19 cellular contexts compared by ENCODE assay signal in genomic region chr2:185385157-185385556, GRCh38.
"Had no signal": no experiment of that assay in that cellular context is flagged by ENCODE, and none has a peak within 500 bp of the region (broad histone marks: within the 10 kb centered on the region; RNA-seq: fewer than 3 reads in every experiment).

No MANE protein-coding gene starts in this region.

- DNase-seq: activated CD4-positive, CD25-positive, alpha-beta regulatory T cell treated with anti-CD3 and anti-CD28 coated beads, Interleukin-2, amount 50 U/mL, for 72 hours; activated naive CD4-positive, alpha-beta T cell treated with anti-CD3 and anti-CD28 coated beads for 36 hours; activated naive CD8-positive, alpha-beta T cell treated with anti-CD3 and anti-CD28 coated beads, Interleukin-2, amount 50 U/mL, for 24 hours; activated T-cell treated with anti-CD3 and anti-CD28 coated beads for 4 hours; dorsolateral prefrontal cortex; endodermal cell; foreskin fibroblast; glutamatergic neuron; naive B cell; right cardiac atrium; SK-N-SH; stimulated activated CD4-positive, alpha-beta T cell treated with anti-CD3 and anti-CD28 coated beads, Interleukin-15, amount 100 ng/mL, for 24 hours; stimulated activated naive CD8-positive, alpha-beta T cell treated with anti-CD3 and anti-CD28 coated beads, Interleukin-15, Interleukin-2, amounts not matched to agents 100 U/mL and 50 U/mL, for 24 hours; T-cell; T-helper 9 cell; trophoblast cell had no signal

- H3K27ac ChIP-seq: dorsolateral prefrontal cortex, esophagus muscularis mucosa, skin epidermis had no signal

- ATAC-seq: activated naive CD8-positive, alpha-beta T cell treated with anti-CD3 and anti-CD28 coated beads, Interleukin-2, amount 50 U/mL, for 24 hours; left lobe of liver; right cardiac atrium; stimulated activated naive CD8-positive, alpha-beta T cell treated with anti-CD3 and anti-CD28 coated beads, Interleukin-15, Interleukin-2, amounts not matched to agents 100 U/mL and 50 U/mL, for 24 hours; T-cell had no signal

- H3K9me3 ChIP-seq: esophagus muscularis mucosa, SK-N-SH had no signal

- H3K4me2 ChIP-seq: SK-N-SH had no signal

- H3K27me3 ChIP-seq: dorsolateral prefrontal cortex, esophagus muscularis mucosa had no signal

- H3K9ac ChIP-seq: SK-N-SH had no signal

- H3K36me3 ChIP-seq: esophagus muscularis mucosa had no signal

- H3K4me3 ChIP-seq: dorsolateral prefrontal cortex, esophagus muscularis mucosa, skin epidermis had no signal
